In genomic region chr1:3598522-3599285, GRCh38 we compare ENCODE assay signal across 16 cellular contexts.
DNase-seq lines count a peak whose midpoint lies in the region; TF ChIP-seq lines count a peak whose summit lies in the region.
"Had no signal": no experiment of that assay in that cellular context is flagged by ENCODE, and none has a peak within 500 bp of the region (broad histone marks: within the 10 kb centered on the region; RNA-seq: fewer than 3 reads in every experiment).

No MANE protein-coding gene starts in this region.

- H3K27me3 ChIP-seq in MM.1S (replicated peaks; ENCODE audit: insufficient read depth, low read length) (peaks cover 96% of the 10 kb centered on the region), iPS-15b (ENCODE audit: control insufficient read depth, insufficient read depth, low read length) (no peaks in the 10 kb centered on the region), rectal smooth muscle tissue (ENCODE audit: control insufficient read depth, insufficient read depth, low read length) (peaks cover 4% of the 10 kb centered on the region)
- H3K27me3 ChIP-seq: brain microvascular endothelial cell, gastrocnemius medialis had no signal

- no peaks in the 10 kb centered on the region for H4K20me1 ChIP-seq in MM.1S (ENCODE audit: insufficient read depth, low read length)

- H3K4me2 ChIP-seq in MM.1S (ENCODE audit: low read depth, low read length) = peak overlapping the region; percentile 34; the same call in 1 of the 2 replicates

- H3K9me2 ChIP-seq in MM.1S (replicated peaks; ENCODE audit: insufficient read depth, low read length) = no peaks in the 10 kb centered on the region

- no peaks in the 10 kb centered on the region for H3F3A ChIP-seq in MM.1S (ENCODE audit: insufficient read depth, low read length)

- H3K4me1 ChIP-seq in MM.1S (ENCODE audit: low read length) (0 out of 2 replicates have a peak, but pooled peaks cover 9% of the 10 kb centered on the region), iPS-15b (ENCODE audit: control insufficient read depth, insufficient read depth, low read length) (no peaks in the 10 kb centered on the region), rectal smooth muscle tissue (ENCODE audit: control insufficient read depth, insufficient read depth, low read length) (no peaks in the 10 kb centered on the region)

- H3K36me3 ChIP-seq in MM.1S (replicated peaks; ENCODE audit: insufficient read depth, low read length) (no peaks in the 10 kb centered on the region), iPS-15b (ENCODE audit: control insufficient read depth, insufficient read depth, low read length) (peaks cover 6% of the 10 kb centered on the region), rectal smooth muscle tissue (ENCODE audit: control insufficient read depth, insufficient read depth, low read length) (no peaks in the 10 kb centered on the region)
- H3K36me3 ChIP-seq: brain microvascular endothelial cell, gastrocnemius medialis had no signal

- no peaks in the 10 kb centered on the region for H3K79me2 ChIP-seq in MM.1S (ENCODE audit: low read length)

- no peak overlapping the region for H3K4me3 ChIP-seq in MM.1S (ENCODE audit: low read length)
- no peak overlapping the region for H3K4me3 ChIP-seq in iPS-15b (ENCODE audit: low read depth, low read length)
- H3K4me3 ChIP-seq in rectal smooth muscle tissue (ENCODE audit: low read length) = peak overlapping the region; percentile 15
- H3K4me3 ChIP-seq: gastrocnemius medialis had no signal

- H3K9ac ChIP-seq in MM.1S (ENCODE audit: low read length) (no peak overlapping the region), iPS-15b (ENCODE audit: low read depth, low read length) (peak overlapping the region; percentile 24), rectal smooth muscle tissue (ENCODE audit: low read length) (no peak overlapping the region)

- H3K9me3 ChIP-seq in MM.1S (replicated peaks; ENCODE audit: insufficient read depth, low read length) (no peaks in the 10 kb centered on the region), iPS-15b (ENCODE audit: control insufficient read depth, insufficient read depth, low read length) (no peaks in the 10 kb centered on the region)
- H3K9me3 ChIP-seq: gastrocnemius medialis had no signal

- H2AFZ ChIP-seq in MM.1S (ENCODE audit: low read length) = 0 out of 2 replicates have a peak overlapping the region, but pooled peaks have one; percentile 15

- DNase-seq in NCI-H82 (lab: John Stamatoyannopoulos, UW) = peak; percentile 17
- no peak for DNase-seq in NCI-H82 treated with DMSO at 0.1 percent for 48 hours (lab: John Stamatoyannopoulos, UW; ENCODE audit: unreplicated experiment)
- DNase-seq in MM.1S = no peak
- no peak for DNase-seq in activated CD4-positive, CD25-positive, alpha-beta regulatory T cell treated with anti-CD3 and anti-CD28 coated beads, Interleukin-2, amount 50 U/mL, for 72 hours
- DNase-seq in germinal center (ENCODE audit: low spot score) = no peak
- no peak for DNase-seq in NCI-H1105 treated with DMSO at 0.1 percent for 48 hours (lab: John Stamatoyannopoulos, UW)
- DNase-seq: activated CD4-positive, alpha-beta T cell treated with anti-CD3 and anti-CD28 coated beads, Interleukin-2, amount 50 U/mL, for 48 hours; activated effector memory CD4-positive, alpha-beta T cell treated with anti-CD3 and anti-CD28 coated beads, Interleukin-2, amount 50 U/mL, for 16 hours; brain microvascular endothelial cell; Karpas-422; NCI-H187; NCI-H774; stimulated activated naive CD8-positive, alpha-beta T cell treated with anti-CD3 and anti-CD28 coated beads, Interleukin-15, amount 100 ng/mL, for 72 hours had no signal

- TF ChIP-seq CTCF in MM.1S (IDR thresholded peaks at IDR 0.05; ENCODE audit: low read length) = no peak

- no peak overlapping the region for H3K27ac ChIP-seq in MM.1S (ENCODE audit: low read length)
- no peak overlapping the region for H3K27ac ChIP-seq in rectal smooth muscle tissue (ENCODE audit: low read depth, low read length)
- H3K27ac ChIP-seq: brain microvascular endothelial cell had no signal
